In genomic region chr16:19959736-19960135, GRCh38 we compare ENCODE assay signal across 1 cellular context.
TF ChIP-seq lines count a peak whose summit lies in the region.

No MANE protein-coding gene starts in this region.

TF ChIP-seq in GM23338, 12 proteins besides CTCF, POLR2A, EP300 and RAD21 (continued from another document):
- TF ChIP-seq, protein P1, sequence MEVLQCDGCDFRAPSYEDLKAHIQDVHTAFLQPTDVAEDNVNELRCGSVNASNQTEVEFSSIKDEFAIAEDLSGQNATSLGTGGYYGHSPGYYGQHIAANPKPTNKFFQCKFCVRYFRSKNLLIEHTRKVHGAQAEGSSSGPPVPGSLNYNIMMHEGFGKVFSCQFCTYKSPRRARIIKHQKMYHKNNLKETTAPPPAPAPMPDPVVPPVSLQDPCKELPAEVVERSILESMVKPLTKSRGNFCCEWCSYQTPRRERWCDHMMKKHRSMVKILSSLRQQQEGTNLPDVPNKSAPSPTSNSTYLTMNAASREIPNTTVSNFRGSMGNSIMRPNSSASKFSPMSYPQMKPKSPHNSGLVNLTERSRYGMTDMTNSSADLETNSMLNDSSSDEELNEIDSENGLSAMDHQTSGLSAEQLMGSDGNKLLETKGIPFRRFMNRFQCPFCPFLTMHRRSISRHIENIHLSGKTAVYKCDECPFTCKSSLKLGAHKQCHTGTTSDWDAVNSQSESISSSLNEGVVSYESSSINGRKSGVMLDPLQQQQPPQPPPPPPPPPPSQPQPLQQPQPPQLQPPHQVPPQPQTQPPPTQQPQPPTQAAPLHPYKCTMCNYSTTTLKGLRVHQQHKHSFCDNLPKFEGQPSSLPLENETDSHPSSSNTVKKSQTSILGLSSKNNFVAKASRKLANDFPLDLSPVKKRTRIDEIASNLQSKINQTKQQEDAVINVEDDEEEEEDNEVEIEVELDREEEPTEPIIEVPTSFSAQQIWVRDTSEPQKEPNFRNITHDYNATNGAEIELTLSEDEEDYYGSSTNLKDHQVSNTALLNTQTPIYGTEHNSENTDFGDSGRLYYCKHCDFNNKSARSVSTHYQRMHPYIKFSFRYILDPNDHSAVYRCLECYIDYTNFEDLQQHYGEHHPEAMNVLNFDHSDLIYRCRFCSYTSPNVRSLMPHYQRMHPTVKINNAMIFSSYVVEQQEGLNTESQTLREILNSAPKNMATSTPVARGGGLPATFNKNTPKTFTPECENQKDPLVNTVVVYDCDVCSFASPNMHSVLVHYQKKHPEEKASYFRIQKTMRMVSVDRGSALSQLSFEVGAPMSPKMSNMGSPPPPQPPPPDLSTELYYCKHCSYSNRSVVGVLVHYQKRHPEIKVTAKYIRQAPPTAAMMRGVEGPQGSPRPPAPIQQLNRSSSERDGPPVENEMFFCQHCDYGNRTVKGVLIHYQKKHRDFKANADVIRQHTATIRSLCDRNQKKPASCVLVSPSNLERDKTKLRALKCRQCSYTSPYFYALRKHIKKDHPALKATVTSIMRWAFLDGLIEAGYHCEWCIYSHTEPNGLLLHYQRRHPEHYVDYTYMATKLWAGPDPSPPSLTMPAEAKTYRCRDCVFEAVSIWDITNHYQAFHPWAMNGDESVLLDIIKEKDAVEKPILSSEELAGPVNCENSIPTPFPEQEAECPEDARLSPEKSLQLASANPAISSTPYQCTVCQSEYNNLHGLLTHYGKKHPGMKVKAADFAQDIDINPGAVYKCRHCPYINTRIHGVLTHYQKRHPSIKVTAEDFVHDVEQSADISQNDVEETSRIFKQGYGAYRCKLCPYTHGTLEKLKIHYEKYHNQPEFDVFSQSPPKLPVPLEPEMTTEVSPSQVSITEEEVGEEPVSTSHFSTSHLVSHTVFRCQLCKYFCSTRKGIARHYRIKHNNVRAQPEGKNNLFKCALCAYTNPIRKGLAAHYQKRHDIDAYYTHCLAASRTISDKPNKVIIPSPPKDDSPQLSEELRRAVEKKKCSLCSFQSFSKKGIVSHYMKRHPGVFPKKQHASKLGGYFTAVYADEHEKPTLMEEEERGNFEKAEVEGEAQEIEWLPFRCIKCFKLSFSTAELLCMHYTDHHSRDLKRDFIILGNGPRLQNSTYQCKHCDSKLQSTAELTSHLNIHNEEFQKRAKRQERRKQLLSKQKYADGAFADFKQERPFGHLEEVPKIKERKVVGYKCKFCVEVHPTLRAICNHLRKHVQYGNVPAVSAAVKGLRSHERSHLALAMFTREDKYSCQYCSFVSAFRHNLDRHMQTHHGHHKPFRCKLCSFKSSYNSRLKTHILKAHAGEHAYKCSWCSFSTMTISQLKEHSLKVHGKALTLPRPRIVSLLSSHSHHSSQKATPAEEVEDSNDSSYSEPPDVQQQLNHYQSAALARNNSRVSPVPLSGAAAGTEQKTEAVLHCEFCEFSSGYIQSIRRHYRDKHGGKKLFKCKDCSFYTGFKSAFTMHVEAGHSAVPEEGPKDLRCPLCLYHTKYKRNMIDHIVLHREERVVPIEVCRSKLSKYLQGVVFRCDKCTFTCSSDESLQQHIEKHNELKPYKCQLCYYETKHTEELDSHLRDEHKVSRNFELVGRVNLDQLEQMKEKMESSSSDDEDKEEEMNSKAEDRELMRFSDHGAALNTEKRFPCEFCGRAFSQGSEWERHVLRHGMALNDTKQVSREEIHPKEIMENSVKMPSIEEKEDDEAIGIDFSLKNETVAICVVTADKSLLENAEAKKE (CRISPR knock-in tag; IDR thresholded peaks at IDR 0.05) = no peak
- TF ChIP-seq NANOG (IDR thresholded peaks at IDR 0.05; ENCODE audit: borderline replicate concordance) = no peak
- TF ChIP-seq ZNF114 (CRISPR knock-in tag; IDR thresholded peaks at IDR 0.05) = no peak
- TF ChIP-seq CREB1 (CRISPR knock-in tag; IDR thresholded peaks at IDR 0.05; ENCODE audit: low read depth) = no peak
- no peak for TF ChIP-seq STAT1 (IDR thresholded peaks at IDR 0.05; ENCODE audit: unreplicated experiment)
